In genomic region chr17:19048826-19049225, GRCh38 we compare ENCODE assay signal across 8 cellular contexts. TPM values are rescaled to one million over a fixed set of nuclear protein-coding genes. Genes with fewer than 3 reads are reported as not detected.
DNase-seq lines count a peak whose midpoint lies in the region; ATAC-seq, FAIRE-seq and TF ChIP-seq lines count a peak whose summit lies in the region.
"Not testable (repeated sequence)": the region's sequence is repeated elsewhere in the genome, so short reads cannot be mapped to it uniquely, and the experiment has no call there.
"Had no signal": no experiment of that assay in that cellular context is flagged by ENCODE, and none has a peak within 500 bp of the region (broad histone marks: within the 10 kb centered on the region; RNA-seq: fewer than 3 reads in every experiment).

No MANE protein-coding gene starts in this region.

- H3K27ac ChIP-seq in BLaER1 treated with 17β-estradiol and CSF1 and Interleukin-3, amounts not matched to agents 10 nM and 100 nM = peak overlapping the region in 6 of 11 experiments; percentile 44 to 69 (median 58); a peak in 8 of 22 replicates

- peak; percentile 60 for ATAC-seq in activated B cell treated with CpG ODN at 0.5 μM for 24 hours (ENCODE audit: low read depth)

- H3K9ac ChIP-seq in BLaER1 treated with 17β-estradiol and CSF1 and Interleukin-3, amounts not matched to agents 10 nM and 100 nM = peak overlapping the region in 1 of 11 experiments; percentile 53; a peak in 1 of 22 replicates

- not testable (repeated sequence) for H3K4me1 Mint-ChIP-seq in activated B cell treated with CpG ODN at 0.5 μM for 24 hours; endothelial cell (ENCODE audit: unreplicated experiment)

- not testable (repeated sequence) for TF ChIP-seq CTCF in activated B cell treated with CpG ODN at 0.5 μM for 24 hours (IDR thresholded peaks at IDR 0.05); endothelial cell (IDR thresholded peaks at IDR 0.05; ENCODE audit: unreplicated experiment)

- H3K9me3 ChIP-seq in BLaER1 treated with 17β-estradiol and CSF1 and Interleukin-3, amounts not matched to agents 10 nM and 100 nM (replicated peaks in 1 of 11) = not testable (repeated sequence)

- not testable (repeated sequence) for DNase-seq in GM18507 (ENCODE audit: extremely low spot score, insufficient read length, low read depth); activated B cell treated with CpG ODN at 0.5 μM for 24 hours
- peak; percentile 40 for DNase-seq in activated CD8-positive, alpha-beta memory T cell treated with anti-CD3 and anti-CD28 coated beads for 24 hours
- DNase-seq in endothelial cell (ENCODE audit: low spot score) (peak; percentile 0), mucosa of gallbladder (ENCODE audit: low spot score) (peak; percentile 4)
- DNase-seq in stimulated activated CD8-positive, alpha-beta memory T cell treated with anti-CD3 and anti-CD28 coated beads, Interleukin-4, amount 100 ng/mL, for 48 hours = peak; percentile 21

- H3K27me3 Mint-ChIP-seq in activated B cell treated with CpG ODN at 0.5 μM for 24 hours; endothelial cell (ENCODE audit: unreplicated experiment): not testable (repeated sequence)

- peak; percentile 54 for FAIRE-seq in GM18507 (lab: Jason Lieb, UNC)

- H3K4me2 ChIP-seq in BLaER1 treated with 17β-estradiol and CSF1 and Interleukin-3, amounts not matched to agents 10 nM and 100 nM = not testable (repeated sequence)

- CTCF ChIA-PET in activated B cell treated with CpG ODN at 0.5 μM for 24 hours (lab: Charles Lee) = not testable (repeated sequence)

- not testable (repeated sequence) for H3K36me3 Mint-ChIP-seq in activated B cell treated with CpG ODN at 0.5 μM for 24 hours (ENCODE audit: low read depth); endothelial cell (ENCODE audit: low read depth, unreplicated experiment)

- H3K4me3 ChIP-seq in BLaER1 treated with 17β-estradiol and CSF1 and Interleukin-3, amounts not matched to agents 10 nM and 100 nM = not testable (repeated sequence)

- intact Hi-C loops in activated B cell treated with CpG ODN at 0.5 μM for 24 hours (cut with micrococcal nuclease) = not testable (repeated sequence)

- H3K4me3 Mint-ChIP-seq in activated B cell treated with CpG ODN at 0.5 μM for 24 hours; endothelial cell (ENCODE audit: unreplicated experiment): not testable (repeated sequence)

- not testable (repeated sequence) for H3K4me1 ChIP-seq in BLaER1 treated with 17β-estradiol and CSF1 and Interleukin-3, amounts not matched to agents 10 nM and 100 nM

- POLR2A ChIA-PET in activated B cell treated with CpG ODN at 0.5 μM for 24 hours (lab: Charles Lee) = not testable (repeated sequence)

- not testable (repeated sequence) for H4K20me1 ChIP-seq in BLaER1 treated with 17β-estradiol and CSF1 and Interleukin-3, amounts not matched to agents 10 nM and 100 nM

- not testable (repeated sequence) for H3K9me3 Mint-ChIP-seq in activated B cell treated with CpG ODN at 0.5 μM for 24 hours; endothelial cell (ENCODE audit: unreplicated experiment)

- not testable (repeated sequence) for H3K27me3 ChIP-seq in BLaER1 treated with 17β-estradiol and CSF1 and Interleukin-3, amounts not matched to agents 10 nM and 100 nM

- not testable (repeated sequence) for H3K27ac Mint-ChIP-seq in activated B cell treated with CpG ODN at 0.5 μM for 24 hours; endothelial cell (ENCODE audit: unreplicated experiment)

- not testable (repeated sequence) for H3K36me3 ChIP-seq in BLaER1 treated with 17β-estradiol and CSF1 and Interleukin-3, amounts not matched to agents 10 nM and 100 nM

RNA-seq across cellular contexts. Expression of gene GRAP, which starts 2.1 kb away (rescaled TPM):
- total RNA-seq in activated B cell treated with CpG ODN at 0.5 μM for 24 hours = 31.5 and 39.2 TPM in 2 replicates
- 50.2 TPM for total RNA-seq in endothelial cell (ENCODE audit: unreplicated experiment)
- 7.8 TPM for total RNA-seq in mucosa of gallbladder
- total RNA-seq: Daoy had no signal

RNA-seq across cellular contexts. Expression of gene FAM83G, which starts 44.3 kb away (rescaled TPM):
- total RNA-seq in activated B cell treated with CpG ODN at 0.5 μM for 24 hours (13.3 and 13.9 TPM in 2 replicates), endothelial cell (ENCODE audit: unreplicated experiment) (1.6 TPM), mucosa of gallbladder (35.0 TPM)
